8 cellular contexts compared by ENCODE assay signal in the genomic region with DNA sequence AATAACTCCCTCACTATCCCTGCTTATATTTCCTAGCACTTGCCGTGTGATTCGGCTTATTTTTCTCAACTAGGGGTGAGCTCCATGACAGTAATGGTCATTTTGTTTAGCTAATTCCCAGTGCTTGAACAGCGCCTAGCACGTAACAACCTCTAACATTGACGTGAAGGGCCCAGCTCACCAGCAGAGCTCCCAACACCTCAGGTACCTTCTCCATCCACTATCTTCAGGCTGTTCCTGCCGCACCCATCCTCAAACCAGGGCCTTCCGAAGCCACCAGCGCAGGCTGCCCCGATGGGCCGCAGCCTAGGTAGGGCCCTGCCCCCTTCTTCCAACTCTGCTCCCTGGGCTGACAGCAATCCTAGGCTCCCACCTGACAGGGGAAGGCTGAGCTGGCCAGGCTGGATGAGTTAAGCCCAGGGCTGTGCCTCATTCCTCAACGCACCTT. TPM values are rescaled to one million over a fixed set of nuclear protein-coding genes. Genes with fewer than 3 reads are reported as not detected.
DNase-seq lines count a peak whose midpoint lies in the region; ATAC-seq, FAIRE-seq and TF ChIP-seq lines count a peak whose summit lies in the region.

No MANE protein-coding gene starts in this region.

- no peak for TF ChIP-seq CTCF in cardiac muscle cell (IDR thresholded peaks at IDR 0.05; ENCODE audit: low read depth, low read length)

- H3K27me3 ChIP-seq in cardiac muscle cell, result no peaks in the 10 kb centered on the region
- H3K27me3 ChIP-seq in iPS-15b (ENCODE audit: control insufficient read depth, insufficient read depth, low read length), result no peaks in the 10 kb centered on the region
- H3K27me3 ChIP-seq in small intestine (ENCODE audit: control insufficient read depth in 2 of 2, insufficient read depth in 2 of 2, low read length in 2 of 2), result no peaks in the 10 kb centered on the region

- peak overlapping the region; percentile 75 for H3K27ac ChIP-seq in cardiac muscle cell
- peak overlapping the region; percentile 45 to 95 for H3K27ac ChIP-seq in small intestine (ENCODE audit: low read depth in 1 of 2, low read length in 1 of 2)

- intact Hi-C loops in Right ventricle myocardium inferior (cut with DNase I), result loop anchor here (5.0 kb wide), 1 partner anchor 211 kb away; no protein-coding TSS in a partner anchor

- peak overlapping the region; percentile 71 for H3K9ac ChIP-seq in iPS-15b (ENCODE audit: low read depth, low read length)

- ATAC-seq in Right ventricle myocardium inferior, result no peak
- no peak for ATAC-seq in GM19452 (IDR thresholded peaks at IDR 0.05; ENCODE audit: unreplicated experiment)
- no peak for ATAC-seq in HG03520 (IDR thresholded peaks at IDR 0.05; ENCODE audit: unreplicated experiment)

- DNase-seq in cardiac muscle cell (ENCODE audit: low read depth in 1 of 2, low spot score in 1 of 2) (peak; percentile 22 to 29), Right ventricle myocardium inferior (ENCODE audit: missing footprints) (no peak), amniotic epithelial cell (ENCODE audit: low read depth) (peak; percentile 13), small intestine (peak; percentile 22), NCI-H2081 (lab: John Stamatoyannopoulos, UW) (no peak)

- 17 to 30% (median 22%) methylated on average over 11 of the region's 11 CpGs for WGBS in small intestine, 3 donors

- H3K4me3 ChIP-seq in cardiac muscle cell, result peak overlapping the region; percentile 92
- H3K4me3 ChIP-seq in iPS-15b (ENCODE audit: low read depth, low read length), result peak overlapping the region; percentile 82
- peak overlapping the region; percentile 44 to 68 for H3K4me3 ChIP-seq in small intestine (ENCODE audit: low read depth in 1 of 2, low read length in 2 of 2)

- FAIRE-seq in small intestine (lab: Jason Lieb, UNC), result no peak

- H3K9me3 ChIP-seq in cardiac muscle cell (ENCODE audit: low read depth) (no peaks in the 10 kb centered on the region), iPS-15b (ENCODE audit: control insufficient read depth, insufficient read depth, low read length) (no peaks in the 10 kb centered on the region), small intestine (ENCODE audit: control insufficient read depth, low read depth) (no peaks in the 10 kb centered on the region)

- H3K4me1 ChIP-seq in cardiac muscle cell (ENCODE audit: low read depth) (peaks cover 17% of the 10 kb centered on the region), iPS-15b (ENCODE audit: control insufficient read depth, insufficient read depth, low read length) (peaks cover 17% of the 10 kb centered on the region), small intestine (ENCODE audit: control insufficient read depth in 2 of 2, insufficient read depth in 1 of 2, low read depth in 1 of 2, low read length in 1 of 2) (peaks cover 0 to 5% of the 10 kb centered on the region in 2 donors)

- peaks cover 25% of the 10 kb centered on the region for H3K36me3 ChIP-seq in cardiac muscle cell
- peaks cover 33% of the 10 kb centered on the region for H3K36me3 ChIP-seq in iPS-15b (ENCODE audit: control insufficient read depth, insufficient read depth, low read length)
- H3K36me3 ChIP-seq in small intestine (ENCODE audit: control insufficient read depth in 2 of 2, insufficient read depth in 2 of 2, low read length in 2 of 2), result peaks cover 17 to 19% of the 10 kb centered on the region in 2 donors

RNA-seq across cellular contexts. Expression of a gene that starts 0.8 kb away (rescaled TPM):
- 1,419 and 2,366 TPM in 2 replicates for total RNA-seq in cardiac muscle cell
- polyA plus RNA-seq in cardiac muscle cell, result 596 and 663 TPM in 2 replicates
- 867 TPM for total RNA-seq in Right ventricle myocardium inferior
- 1,000 to 10,000 TPM; 1,800 to 5,833 (median 3,687) TPM for polyA plus RNA-seq in small intestine

Comparison
In these comparisons a context has a peak if more than half of its experiments do, and no peak if none do; other contexts are left out.
1. DNase-seq: peak in cardiac muscle cell (2 of 2), amniotic epithelial cell (single experiment) and small intestine (single experiment); none in Right ventricle myocardium inferior (single experiment) and NCI-H2081 (0 of 2).
2. Peak in every context shown above with its lines, with median percentiles within 50 percentile points of each other: H3K4me3 ChIP-seq.